12 cellular contexts compared by ENCODE assay signal in the genomic region with DNA sequence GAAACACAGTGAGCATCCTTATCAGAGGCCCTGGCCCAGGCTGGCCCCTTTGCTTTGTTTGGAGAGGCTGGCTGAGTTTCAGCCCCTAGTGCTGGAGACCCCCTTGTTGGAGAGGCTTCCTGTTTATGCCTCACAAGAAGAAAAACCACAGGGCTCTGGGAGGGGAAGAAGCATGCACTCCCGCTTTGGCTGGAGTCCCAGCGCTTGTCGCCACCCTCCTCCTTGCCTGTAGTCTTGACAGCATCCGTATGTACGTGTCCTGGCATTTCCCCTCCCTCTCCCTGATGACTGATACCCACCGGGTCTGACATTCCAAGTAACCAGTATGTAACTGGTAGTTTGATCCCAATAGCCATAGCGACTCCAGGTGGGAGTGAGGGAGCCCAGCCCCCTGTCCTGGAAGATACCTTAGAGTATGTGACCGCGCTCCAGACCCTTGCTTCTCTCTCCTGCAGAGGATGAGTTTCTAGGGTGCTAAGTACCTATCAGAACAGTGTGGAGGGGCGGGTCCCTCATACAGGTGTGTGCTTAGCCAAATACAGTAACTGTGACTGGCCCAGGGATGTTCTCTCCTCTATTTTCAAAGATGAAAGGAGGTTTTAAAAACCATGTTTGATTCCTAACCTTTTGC. TPM values are rescaled to one million over a fixed set of nuclear protein-coding genes. Genes with fewer than 3 reads are reported as not detected.
A peak's percentile ranks its signal among the peaks of the same experiment; 100 is the strongest.
DNase-seq lines count a peak whose midpoint lies in the region; ATAC-seq and TF ChIP-seq lines count a peak whose summit lies in the region.
"Had no signal": no experiment of that assay in that cellular context is flagged by ENCODE, and none has a peak within 500 bp of the region (broad histone marks: within the 10 kb centered on the region; RNA-seq: fewer than 3 reads in every experiment).

No MANE protein-coding gene starts in this region.

- TF ChIP-seq CTCF in AG10803 (conservative IDR thresholded peaks at IDR 0.05; ENCODE audit: low read length) (no peak), fibroblast of pulmonary artery (IDR thresholded peaks at IDR 0.05; ENCODE audit: low read length, missing control alignments) (no peak)

- ATAC-seq in GM18873 (IDR thresholded peaks at IDR 0.05; ENCODE audit: low FRiP score, unreplicated experiment), result no peak
- no peak for ATAC-seq in HG02642 (IDR thresholded peaks at IDR 0.05; ENCODE audit: poor library complexity, unreplicated experiment)
- ATAC-seq: activated CD4-positive, CD25-positive, alpha-beta regulatory T cell treated with anti-CD3 and anti-CD28 coated beads, Interleukin-2, amount 50 U/mL, for 24 hours had no signal

- intact Hi-C loops in activated CD4-positive, alpha-beta memory T cell treated with anti-CD3 and anti-CD28 coated beads for 36 hours (cut with micrococcal nuclease), result no loop called here

- DNase-seq in AG10803 (ENCODE audit: low read depth) (peak; percentile 22), GDM1 (lab: John Stamatoyannopoulos, UW) (peak; percentile 20), fibroblast of pulmonary artery (ENCODE audit: low read depth) (peak; percentile 91), NCI-H82 treated with DMSO at 0.1 percent for 48 hours (lab: John Stamatoyannopoulos, UW; ENCODE audit: unreplicated experiment) (no peak), NCI-H2107 (lab: John Stamatoyannopoulos, UW) (no peak)
- no peak for DNase-seq in activated CD4-positive, alpha-beta memory T cell treated with anti-CD3 and anti-CD28 coated beads for 36 hours
- DNase-seq: anterior cingulate cortex, NCI-H1930 had no signal

- H3K27ac Mint-ChIP-seq in activated CD4-positive, alpha-beta memory T cell treated with anti-CD3 and anti-CD28 coated beads for 36 hours, result peak overlapping the region; percentile 94

- H3K4me1 Mint-ChIP-seq in activated CD4-positive, alpha-beta memory T cell treated with anti-CD3 and anti-CD28 coated beads for 36 hours (ENCODE audit: low read depth), result peaks cover 85% of the 10 kb centered on the region

- no peak overlapping the region for H3K4me3 ChIP-seq in AG10803 (ENCODE audit: low read length)
- H3K4me3 ChIP-seq in fibroblast of pulmonary artery (replicated peaks; ENCODE audit: low read depth, low read length), result no peak overlapping the region
- H3K4me3 ChIP-seq: esophagus muscularis mucosa had no signal

- POLR2A ChIA-PET in activated CD4-positive, alpha-beta memory T cell treated with anti-CD3 and anti-CD28 coated beads for 36 hours (lab: Charles Lee), result no interaction called here

- no peaks in the 10 kb centered on the region for H3K9me3 Mint-ChIP-seq in activated CD4-positive, alpha-beta memory T cell treated with anti-CD3 and anti-CD28 coated beads for 36 hours

- H3K27me3 Mint-ChIP-seq in activated CD4-positive, alpha-beta memory T cell treated with anti-CD3 and anti-CD28 coated beads for 36 hours, result no peaks in the 10 kb centered on the region

- CTCF ChIA-PET in activated CD4-positive, alpha-beta memory T cell treated with anti-CD3 and anti-CD28 coated beads for 36 hours (lab: Charles Lee), result interaction anchor here (1.2 to 2.7 kb wide), 2 partner anchors 16 to 28 kb away, joined by 6 to 11 read pairs; a partner anchor contains a TSS

- no peak overlapping the region for H3K4me3 Mint-ChIP-seq in activated CD4-positive, alpha-beta memory T cell treated with anti-CD3 and anti-CD28 coated beads for 36 hours

- peaks cover 13% of the 10 kb centered on the region for H3K36me3 Mint-ChIP-seq in activated CD4-positive, alpha-beta memory T cell treated with anti-CD3 and anti-CD28 coated beads for 36 hours

RNA-seq across cellular contexts. Expression of a gene that starts 6.8 kb away (rescaled TPM):
- total RNA-seq in activated CD4-positive, alpha-beta memory T cell treated with anti-CD3 and anti-CD28 coated beads for 36 hours, result 10 to 100 TPM; 33.5 to 34.1 TPM

RNA-seq across cellular contexts. Expression of a gene that starts 28.8 kb away (rescaled TPM):
- total RNA-seq in activated CD4-positive, alpha-beta memory T cell treated with anti-CD3 and anti-CD28 coated beads for 36 hours, result 10 to 100 TPM; 18.1 to 21.4 TPM

Comparison
In these comparisons a context has a peak if more than half of its experiments do, and no peak if none do; other contexts are left out.
1. DNase-seq: peak in AG10803 (single experiment), GDM1 (single experiment) and fibroblast of pulmonary artery (single experiment); none in activated CD4-positive, alpha-beta memory T cell treated with anti-CD3 and anti-CD28 coated beads for 36 hours (single experiment), NCI-H82 treated with DMSO at 0.1 percent for 48 hours (single experiment) and NCI-H2107 (single experiment).